In the genomic region with DNA sequence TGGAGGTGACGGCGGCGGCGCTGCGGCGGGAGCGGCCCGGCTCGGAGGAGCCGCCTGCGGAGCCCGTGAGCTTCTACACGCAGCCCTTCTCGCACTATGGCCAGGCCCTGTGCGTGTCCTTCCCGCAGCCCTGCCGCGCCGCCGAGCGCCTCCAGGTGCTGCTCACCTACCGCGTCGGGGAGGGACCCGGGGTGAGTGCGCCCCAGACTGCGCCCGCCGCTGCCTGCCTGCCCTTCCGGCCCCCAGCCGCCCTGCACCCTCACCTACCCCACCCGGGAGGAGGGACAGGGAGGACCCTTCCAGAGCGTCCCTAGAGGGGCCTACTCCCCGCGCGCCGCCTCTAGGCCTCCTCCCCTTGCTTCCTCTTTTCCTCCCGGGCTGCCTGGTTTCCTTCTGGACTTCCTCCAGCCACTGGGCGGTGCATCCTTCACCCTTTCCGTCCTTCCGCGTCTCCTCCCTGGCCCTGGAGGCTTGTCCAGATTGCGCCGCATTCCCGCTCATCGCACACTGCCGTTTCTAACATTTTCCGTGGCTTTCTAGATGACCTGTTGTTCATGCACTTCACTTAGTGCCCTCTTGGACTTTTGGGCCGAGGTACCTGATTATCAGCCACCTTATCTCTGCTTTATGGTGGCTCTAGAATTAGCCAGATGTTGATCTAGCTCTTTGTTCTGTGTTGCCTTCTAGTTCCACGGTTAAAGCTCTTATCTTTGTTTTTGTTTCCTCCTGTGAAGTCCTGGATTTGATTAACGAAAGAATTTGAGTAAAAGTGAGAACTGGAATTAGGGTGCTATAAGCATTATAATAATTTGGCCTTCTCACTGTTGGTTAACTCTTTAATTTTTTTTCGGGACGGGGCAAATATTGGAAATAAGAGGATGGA, we compare ENCODE assay signal across 1 cellular context.
TF ChIP-seq lines count a peak whose summit lies in the region.

No MANE protein-coding gene starts in this region.

TF ChIP-seq in K562, 482 proteins besides CTCF, POLR2A, EP300 and RAD21 (continued from another document and continues in another):
- TF ChIP-seq RBM34 (IDR thresholded peaks at IDR 0.05; ENCODE audit: borderline replicate concordance, insufficient read depth, low read length) (no peak), ZNF436 (CRISPR knock-in tag; IDR thresholded peaks at IDR 0.05) (no peak), RBM14 (IDR thresholded peaks at IDR 0.05; ENCODE audit: borderline replicate concordance, insufficient read depth, low read depth, low read length) (0 out of 2 replicates have a peak, but pooled peaks have one; percentile 30), IFI16 (CRISPR knock-in tag; IDR thresholded peaks at IDR 0.05) (no peak), MYC (IDR thresholded peaks at IDR 0.05; ENCODE audit: low read depth, low read length) (peak; percentile 50; the same call in 1 of the 2 replicates), MYC (CRISPR knock-in tag; IDR thresholded peaks at IDR 0.05; ENCODE audit: borderline replicate concordance, low read depth) (no peak; the same call in 1 of the 2 replicates), SMAD2 (IDR thresholded peaks at IDR 0.05; ENCODE audit: low read depth, low read length) (no peak), ZBTB7A (IDR thresholded peaks at IDR 0.05; ENCODE audit: borderline replicate concordance, control insufficient read depth, low read depth, low read length) (peak; percentile 84), U2AF1 (optimal IDR thresholded peaks at IDR 0.05; ENCODE audit: low read depth, low read length) (peak; percentile 21), NR2C1 (IDR thresholded peaks at IDR 0.05) (peak; percentile 60), NR2C1 (tag; IDR thresholded peaks at IDR 0.05) (no peak), DPF2 (IDR thresholded peaks at IDR 0.05) (peak; percentile 79), ATF3 (IDR thresholded peaks at IDR 0.05) (no peak), ATF3 (CRISPR knock-in tag; conservative IDR thresholded peaks at IDR 0.05) (peak; percentile 52; the same call in 1 of the 2 replicates), TEAD1 (CRISPR knock-in tag; IDR thresholded peaks at IDR 0.05) (peak; percentile 2 to 88; a peak in 2 of 4 replicates), RBM22 (IDR thresholded peaks at IDR 0.05; ENCODE audit: low read depth, low read length, poor library complexity, severe bottlenecking) (no peak), ZNF282 (CRISPR knock-in tag; IDR thresholded peaks at IDR 0.05) (no peak), NRF1 (conservative IDR thresholded peaks at IDR 0.05 in 1 of 2, IDR thresholded peaks at IDR 0.05 in 1 of 2) (peak; percentile 62 to 71), ZFP30 (CRISPR knock-in tag; IDR thresholded peaks at IDR 0.05; ENCODE audit: borderline replicate concordance) (no peak), TBP (optimal IDR thresholded peaks at IDR 0.05; ENCODE audit: low read depth, low read length) (peak; percentile 22), CHD1 (IDR thresholded peaks at IDR 0.05; ENCODE audit: low read length) (no peak), ZNF76 (CRISPR knock-in tag; IDR thresholded peaks at IDR 0.05; ENCODE audit: borderline replicate concordance) (peak; percentile 76; the same call in 1 of the 2 replicates), DNMT1 (IDR thresholded peaks at IDR 0.05) (0 out of 2 replicates have a peak, but pooled peaks have one; percentile 29), ESRRA (IDR thresholded peaks at IDR 0.05; ENCODE audit: borderline replicate concordance, low read depth) (peak; percentile 63; the same call in 1 of the 2 replicates), CUX1 (CRISPR knock-in tag; IDR thresholded peaks at IDR 0.05) (no peak), OTX1 (CRISPR knock-in tag; IDR thresholded peaks at IDR 0.05) (0 out of 2 replicates have a peak, but pooled peaks have one; percentile 70), NR3C1 (CRISPR knock-in tag; IDR thresholded peaks at IDR 0.05) (0 out of 2 replicates have a peak, but pooled peaks have one; percentile 60), SIRT6 (IDR thresholded peaks at IDR 0.05; ENCODE audit: low read depth, low read length) (no peak), FOXA3 (CRISPR knock-in tag; conservative IDR thresholded peaks at IDR 0.05 in 1 of 2, IDR thresholded peaks at IDR 0.05 in 1 of 2) (peak in 1 of 2 experiments; percentile 81; a peak in 2 of 4 replicates), KLF1 (tag; IDR thresholded peaks at IDR 0.05) (0 out of 2 replicates have a peak, but pooled peaks have one; percentile 20)
- TF ChIP-seq, protein P1, sequence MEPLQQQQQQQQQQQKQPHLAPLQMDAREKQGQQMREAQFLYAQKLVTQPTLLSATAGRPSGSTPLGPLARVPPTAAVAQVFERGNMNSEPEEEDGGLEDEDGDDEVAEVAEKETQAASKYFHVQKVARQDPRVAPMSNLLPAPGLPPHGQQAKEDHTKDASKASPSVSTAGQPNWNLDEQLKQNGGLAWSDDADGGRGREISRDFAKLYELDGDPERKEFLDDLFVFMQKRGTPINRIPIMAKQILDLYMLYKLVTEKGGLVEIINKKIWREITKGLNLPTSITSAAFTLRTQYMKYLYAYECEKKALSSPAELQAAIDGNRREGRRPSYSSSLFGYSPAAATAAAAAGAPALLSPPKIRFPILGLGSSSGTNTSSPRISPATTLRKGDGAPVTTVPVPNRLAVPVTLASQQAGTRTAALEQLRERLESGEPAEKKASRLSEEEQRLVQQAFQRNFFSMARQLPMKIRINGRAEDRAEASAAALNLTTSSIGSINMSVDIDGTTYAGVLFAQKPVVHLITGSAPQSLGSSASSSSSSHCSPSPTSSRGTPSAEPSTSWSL (CRISPR knock-in tag; IDR thresholded peaks at IDR 0.05; ENCODE audit: borderline replicate concordance), result peak; percentile 26; the same call in 1 of the 2 replicates
- TF ChIP-seq, protein P2, sequence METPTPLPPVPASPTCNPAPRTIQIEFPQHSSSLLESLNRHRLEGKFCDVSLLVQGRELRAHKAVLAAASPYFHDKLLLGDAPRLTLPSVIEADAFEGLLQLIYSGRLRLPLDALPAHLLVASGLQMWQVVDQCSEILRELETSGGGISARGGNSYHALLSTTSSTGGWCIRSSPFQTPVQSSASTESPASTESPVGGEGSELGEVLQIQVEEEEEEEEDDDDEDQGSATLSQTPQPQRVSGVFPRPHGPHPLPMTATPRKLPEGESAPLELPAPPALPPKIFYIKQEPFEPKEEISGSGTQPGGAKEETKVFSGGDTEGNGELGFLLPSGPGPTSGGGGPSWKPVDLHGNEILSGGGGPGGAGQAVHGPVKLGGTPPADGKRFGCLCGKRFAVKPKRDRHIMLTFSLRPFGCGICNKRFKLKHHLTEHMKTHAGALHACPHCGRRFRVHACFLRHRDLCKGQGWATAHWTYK (CRISPR knock-in tag; IDR thresholded peaks at IDR 0.05), result peak; percentile 77; the same call in 1 of the 2 replicates
- TF ChIP-seq, protein P3, sequence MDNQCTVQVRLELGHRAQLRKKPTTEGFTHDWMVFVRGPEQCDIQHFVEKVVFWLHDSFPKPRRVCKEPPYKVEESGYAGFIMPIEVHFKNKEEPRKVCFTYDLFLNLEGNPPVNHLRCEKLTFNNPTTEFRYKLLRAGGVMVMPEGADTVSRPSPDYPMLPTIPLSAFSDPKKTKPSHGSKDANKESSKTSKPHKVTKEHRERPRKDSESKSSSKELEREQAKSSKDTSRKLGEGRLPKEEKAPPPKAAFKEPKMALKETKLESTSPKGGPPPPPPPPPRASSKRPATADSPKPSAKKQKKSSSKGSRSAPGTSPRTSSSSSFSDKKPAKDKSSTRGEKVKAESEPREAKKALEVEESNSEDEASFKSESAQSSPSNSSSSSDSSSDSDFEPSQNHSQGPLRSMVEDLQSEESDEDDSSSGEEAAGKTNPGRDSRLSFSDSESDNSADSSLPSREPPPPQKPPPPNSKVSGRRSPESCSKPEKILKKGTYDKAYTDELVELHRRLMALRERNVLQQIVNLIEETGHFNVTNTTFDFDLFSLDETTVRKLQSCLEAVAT (IDR thresholded peaks at IDR 0.05), result peak; percentile 78 to 89; a peak in 3 of 4 replicates
- TF ChIP-seq, protein P4, sequence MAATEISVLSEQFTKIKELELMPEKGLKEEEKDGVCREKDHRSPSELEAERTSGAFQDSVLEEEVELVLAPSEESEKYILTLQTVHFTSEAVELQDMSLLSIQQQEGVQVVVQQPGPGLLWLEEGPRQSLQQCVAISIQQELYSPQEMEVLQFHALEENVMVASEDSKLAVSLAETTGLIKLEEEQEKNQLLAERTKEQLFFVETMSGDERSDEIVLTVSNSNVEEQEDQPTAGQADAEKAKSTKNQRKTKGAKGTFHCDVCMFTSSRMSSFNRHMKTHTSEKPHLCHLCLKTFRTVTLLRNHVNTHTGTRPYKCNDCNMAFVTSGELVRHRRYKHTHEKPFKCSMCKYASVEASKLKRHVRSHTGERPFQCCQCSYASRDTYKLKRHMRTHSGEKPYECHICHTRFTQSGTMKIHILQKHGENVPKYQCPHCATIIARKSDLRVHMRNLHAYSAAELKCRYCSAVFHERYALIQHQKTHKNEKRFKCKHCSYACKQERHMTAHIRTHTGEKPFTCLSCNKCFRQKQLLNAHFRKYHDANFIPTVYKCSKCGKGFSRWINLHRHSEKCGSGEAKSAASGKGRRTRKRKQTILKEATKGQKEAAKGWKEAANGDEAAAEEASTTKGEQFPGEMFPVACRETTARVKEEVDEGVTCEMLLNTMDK (IDR thresholded peaks at IDR 0.05; ENCODE audit: borderline replicate concordance, insufficient read depth, low read depth, low read length, poor library complexity, severe bottlenecking), result peak; percentile 21
- TF ChIP-seq, protein P5, sequence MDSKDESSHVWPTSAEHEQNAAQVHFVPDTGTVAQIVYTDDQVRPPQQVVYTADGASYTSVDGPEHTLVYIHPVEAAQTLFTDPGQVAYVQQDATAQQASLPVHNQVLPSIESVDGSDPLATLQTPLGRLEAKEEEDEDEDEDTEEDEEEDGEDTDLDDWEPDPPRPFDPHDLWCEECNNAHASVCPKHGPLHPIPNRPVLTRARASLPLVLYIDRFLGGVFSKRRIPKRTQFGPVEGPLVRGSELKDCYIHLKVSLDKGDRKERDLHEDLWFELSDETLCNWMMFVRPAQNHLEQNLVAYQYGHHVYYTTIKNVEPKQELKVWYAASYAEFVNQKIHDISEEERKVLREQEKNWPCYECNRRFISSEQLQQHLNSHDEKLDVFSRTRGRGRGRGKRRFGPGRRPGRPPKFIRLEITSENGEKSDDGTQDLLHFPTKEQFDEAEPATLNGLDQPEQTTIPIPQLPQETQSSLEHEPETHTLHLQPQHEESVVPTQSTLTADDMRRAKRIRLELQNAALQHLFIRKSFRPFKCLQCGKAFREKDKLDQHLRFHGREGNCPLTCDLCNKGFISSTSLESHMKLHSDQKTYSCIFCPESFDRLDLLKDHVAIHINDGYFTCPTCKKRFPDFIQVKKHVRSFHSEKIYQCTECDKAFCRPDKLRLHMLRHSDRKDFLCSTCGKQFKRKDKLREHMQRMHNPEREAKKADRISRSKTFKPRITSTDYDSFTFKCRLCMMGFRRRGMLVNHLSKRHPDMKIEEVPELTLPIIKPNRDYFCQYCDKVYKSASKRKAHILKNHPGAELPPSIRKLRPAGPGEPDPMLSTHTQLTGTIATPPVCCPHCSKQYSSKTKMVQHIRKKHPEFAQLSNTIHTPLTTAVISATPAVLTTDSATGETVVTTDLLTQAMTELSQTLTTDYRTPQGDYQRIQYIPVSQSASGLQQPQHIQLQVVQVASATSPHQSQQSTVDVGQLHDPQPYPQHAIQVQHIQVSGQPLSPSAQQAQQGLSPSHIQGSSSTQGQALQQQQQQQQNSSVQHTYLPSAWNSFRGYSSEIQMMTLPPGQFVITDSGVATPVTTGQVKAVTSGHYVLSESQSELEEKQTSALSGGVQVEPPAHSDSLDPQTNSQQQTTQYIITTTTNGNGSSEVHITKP (IDR thresholded peaks at IDR 0.05; ENCODE audit: partially characterized antibody), result peak; percentile 56
- TF ChIP-seq, protein P6, sequence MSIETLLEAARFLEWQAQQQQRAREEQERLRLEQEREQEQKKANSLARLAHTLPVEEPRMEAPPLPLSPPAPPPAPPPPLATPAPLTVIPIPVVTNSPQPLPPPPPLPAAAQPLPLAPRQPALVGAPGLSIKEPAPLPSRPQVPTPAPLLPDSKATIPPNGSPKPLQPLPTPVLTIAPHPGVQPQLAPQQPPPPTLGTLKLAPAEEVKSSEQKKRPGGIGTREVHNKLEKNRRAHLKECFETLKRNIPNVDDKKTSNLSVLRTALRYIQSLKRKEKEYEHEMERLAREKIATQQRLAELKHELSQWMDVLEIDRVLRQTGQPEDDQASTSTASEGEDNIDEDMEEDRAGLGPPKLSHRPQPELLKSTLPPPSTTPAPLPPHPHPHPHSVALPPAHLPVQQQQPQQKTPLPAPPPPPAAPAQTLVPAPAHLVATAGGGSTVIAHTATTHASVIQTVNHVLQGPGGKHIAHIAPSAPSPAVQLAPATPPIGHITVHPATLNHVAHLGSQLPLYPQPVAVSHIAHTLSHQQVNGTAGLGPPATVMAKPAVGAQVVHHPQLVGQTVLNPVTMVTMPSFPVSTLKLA (conservative IDR thresholded peaks at IDR 0.05), result peak; percentile 9 to 73; a peak in 2 of 4 replicates
